Comparison of ENCODE assay signal across 8 cellular contexts in the genomic region with DNA sequence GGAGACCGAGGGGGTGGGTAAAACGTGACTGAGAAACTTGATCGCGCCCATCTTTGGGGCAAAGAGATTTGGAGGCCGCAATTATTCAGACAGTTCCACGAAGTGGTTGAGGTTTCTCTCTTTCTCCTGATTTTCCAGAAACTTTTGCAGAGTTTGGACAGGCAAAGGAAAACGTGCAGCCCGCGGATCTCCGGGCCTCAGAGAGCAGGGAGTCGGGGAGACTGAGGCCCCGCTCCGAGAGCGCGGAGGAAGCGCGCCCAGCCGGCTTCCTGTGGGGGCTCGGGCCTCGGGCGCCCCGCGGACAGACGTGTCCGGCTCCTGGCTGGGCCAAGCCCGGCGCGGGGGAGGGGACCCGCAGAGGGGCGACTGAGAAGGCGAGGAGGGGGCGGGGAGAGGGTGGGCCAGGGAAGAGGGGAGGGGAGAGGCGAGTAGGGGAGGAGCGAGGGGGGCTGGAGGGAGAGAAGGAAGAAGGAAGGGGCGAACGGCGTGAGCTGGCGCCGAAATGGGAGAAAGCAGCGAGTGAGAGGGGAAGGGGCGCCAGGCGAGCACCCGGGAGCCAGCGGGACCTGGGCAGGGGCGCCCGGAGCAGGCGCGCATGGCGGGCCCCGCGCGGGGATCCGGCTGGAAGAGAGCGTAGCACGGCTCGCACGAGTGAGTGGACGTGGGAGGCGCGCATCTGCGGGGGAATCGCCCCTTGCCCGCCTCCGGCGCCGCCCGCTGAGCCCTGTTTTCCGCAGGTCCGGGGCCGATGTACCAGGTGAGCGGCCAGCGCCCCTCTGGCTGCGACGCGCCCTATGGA. TPM values are rescaled to one million over a fixed set of nuclear protein-coding genes. Genes with fewer than 3 reads are reported as not detected.
DNase-seq lines count a peak whose midpoint lies in the region; ATAC-seq and TF ChIP-seq lines count a peak whose summit lies in the region.

A gene with protein sequence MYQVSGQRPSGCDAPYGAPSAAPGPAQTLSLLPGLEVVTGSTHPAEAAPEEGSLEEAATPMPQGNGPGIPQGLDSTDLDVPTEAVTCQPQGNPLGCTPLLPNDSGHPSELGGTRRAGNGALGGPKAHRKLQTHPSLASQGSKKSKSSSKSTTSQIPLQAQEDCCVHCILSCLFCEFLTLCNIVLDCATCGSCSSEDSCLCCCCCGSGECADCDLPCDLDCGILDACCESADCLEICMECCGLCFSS (plus strand): TSS at position 467 of the 799 bp plus-strand sequence. CDS start 282 bp downstream, at position 749.

- CTCF ChIA-PET in WTC11 (lab: Charles Lee), result interaction anchor here (0.6 to 2.9 kb wide), 5 partner anchors 30 to 45 kb away, joined by 3 to 23 read pairs (median 3); no protein-coding TSS in a partner anchor

- ATAC-seq in WTC11, result peak; percentile 45
- peak; percentile 24 for ATAC-seq in left ventricle myocardium superior
- no peak for ATAC-seq in left colon
- no peak for ATAC-seq in HG03025 (IDR thresholded peaks at IDR 0.05; ENCODE audit: low FRiP score, unreplicated experiment)

- DNase-seq in H7, result peak; percentile 94
- DNase-seq in WTC11 (ENCODE audit: low spot score), result peak; percentile 78
- no peak for DNase-seq in left ventricle myocardium superior
- no peak for DNase-seq in pulmonary artery endothelial cell (ENCODE audit: low read depth, low spot score)
- no peak for DNase-seq in left colon
- no peak for DNase-seq in CD1c-positive myeloid dendritic cell (ENCODE audit: extremely low spot score)
- no peak for DNase-seq in cortex of kidney (lab: John Stamatoyannopoulos, UW)

- peak within 1 kb of the TSS; percentile 45; the same call in 1 of the 2 replicates for H3K27ac Mint-ChIP-seq in WTC11

- H3K36me3 ChIP-seq in H7 (replicated peaks; ENCODE audit: control insufficient read depth, insufficient read depth, low read length), result no peaks in the 10 kb centered on the region; the same call in 1 of the 2 replicates

- peaks cover 46% of the 10 kb centered on the region for H3K27me3 Mint-ChIP-seq in WTC11 (ENCODE audit: low read depth)

- peaks cover 63% of the 10 kb centered on the region for H3K4me1 Mint-ChIP-seq in WTC11

- intact Hi-C loops in left ventricle myocardium superior (cut with micrococcal nuclease), result no loop called here
- intact Hi-C loops in left colon (cut with DNase I, micrococcal nuclease), result no loop called here

- TF ChIP-seq CTCF in WTC11 (IDR thresholded peaks at IDR 0.05), result no peak

- H3K4me3 Mint-ChIP-seq in WTC11, result peak within 1 kb of the TSS; percentile 87

- H3K27me3 ChIP-seq in H7 (ENCODE audit: control insufficient read depth, insufficient read depth, low read length), result peaks cover 30% of the 10 kb centered on the region

- peak within 1 kb of the TSS; percentile 98 for H3K4me3 ChIP-seq in H7 (ENCODE audit: insufficient read depth, low read depth, low read length)

- POLR2A ChIA-PET in WTC11 (lab: Charles Lee), result interaction anchor here (0.9 kb wide), 1 partner anchor 44 kb away, joined by 7 read pairs; no protein-coding TSS in a partner anchor

- no peaks in the 10 kb centered on the region for H3K9me3 Mint-ChIP-seq in WTC11

- H3K36me3 Mint-ChIP-seq in WTC11, result peaks cover 16% of the 10 kb centered on the region

TF ChIP-seq in WTC11, 78 proteins besides CTCF, POLR2A, EP300 and RAD21:
- TF ChIP-seq FOXK1 (CRISPR knock-in tag; IDR thresholded peaks at IDR 0.05) (0 out of 2 replicates have a peak, but pooled peaks have one; percentile 45), ZNF423 (CRISPR knock-in tag; IDR thresholded peaks at IDR 0.05) (peak; percentile 71), ZNF671 (CRISPR knock-in tag; IDR thresholded peaks at IDR 0.05) (no peak), SMAD3 (CRISPR knock-in tag; IDR thresholded peaks at IDR 0.05; ENCODE audit: borderline replicate concordance) (no peak), TCF7 (CRISPR knock-in tag; IDR thresholded peaks at IDR 0.05; ENCODE audit: low read depth) (peak; percentile 18; the same call in 1 of the 2 replicates), ZNF232 (CRISPR knock-in tag; IDR thresholded peaks at IDR 0.05) (0 out of 2 replicates have a peak, but pooled peaks have one; percentile 36), RORB (CRISPR knock-in tag; IDR thresholded peaks at IDR 0.05) (no peak)
- TF ChIP-seq, protein P1, sequence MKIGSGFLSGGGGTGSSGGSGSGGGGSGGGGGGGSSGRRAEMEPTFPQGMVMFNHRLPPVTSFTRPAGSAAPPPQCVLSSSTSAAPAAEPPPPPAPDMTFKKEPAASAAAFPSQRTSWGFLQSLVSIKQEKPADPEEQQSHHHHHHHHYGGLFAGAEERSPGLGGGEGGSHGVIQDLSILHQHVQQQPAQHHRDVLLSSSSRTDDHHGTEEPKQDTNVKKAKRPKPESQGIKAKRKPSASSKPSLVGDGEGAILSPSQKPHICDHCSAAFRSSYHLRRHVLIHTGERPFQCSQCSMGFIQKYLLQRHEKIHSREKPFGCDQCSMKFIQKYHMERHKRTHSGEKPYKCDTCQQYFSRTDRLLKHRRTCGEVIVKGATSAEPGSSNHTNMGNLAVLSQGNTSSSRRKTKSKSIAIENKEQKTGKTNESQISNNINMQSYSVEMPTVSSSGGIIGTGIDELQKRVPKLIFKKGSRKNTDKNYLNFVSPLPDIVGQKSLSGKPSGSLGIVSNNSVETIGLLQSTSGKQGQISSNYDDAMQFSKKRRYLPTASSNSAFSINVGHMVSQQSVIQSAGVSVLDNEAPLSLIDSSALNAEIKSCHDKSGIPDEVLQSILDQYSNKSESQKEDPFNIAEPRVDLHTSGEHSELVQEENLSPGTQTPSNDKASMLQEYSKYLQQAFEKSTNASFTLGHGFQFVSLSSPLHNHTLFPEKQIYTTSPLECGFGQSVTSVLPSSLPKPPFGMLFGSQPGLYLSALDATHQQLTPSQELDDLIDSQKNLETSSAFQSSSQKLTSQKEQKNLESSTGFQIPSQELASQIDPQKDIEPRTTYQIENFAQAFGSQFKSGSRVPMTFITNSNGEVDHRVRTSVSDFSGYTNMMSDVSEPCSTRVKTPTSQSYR (CRISPR knock-in tag; IDR thresholded peaks at IDR 0.05), result peak; percentile 83
- TF ChIP-seq, protein P2, sequence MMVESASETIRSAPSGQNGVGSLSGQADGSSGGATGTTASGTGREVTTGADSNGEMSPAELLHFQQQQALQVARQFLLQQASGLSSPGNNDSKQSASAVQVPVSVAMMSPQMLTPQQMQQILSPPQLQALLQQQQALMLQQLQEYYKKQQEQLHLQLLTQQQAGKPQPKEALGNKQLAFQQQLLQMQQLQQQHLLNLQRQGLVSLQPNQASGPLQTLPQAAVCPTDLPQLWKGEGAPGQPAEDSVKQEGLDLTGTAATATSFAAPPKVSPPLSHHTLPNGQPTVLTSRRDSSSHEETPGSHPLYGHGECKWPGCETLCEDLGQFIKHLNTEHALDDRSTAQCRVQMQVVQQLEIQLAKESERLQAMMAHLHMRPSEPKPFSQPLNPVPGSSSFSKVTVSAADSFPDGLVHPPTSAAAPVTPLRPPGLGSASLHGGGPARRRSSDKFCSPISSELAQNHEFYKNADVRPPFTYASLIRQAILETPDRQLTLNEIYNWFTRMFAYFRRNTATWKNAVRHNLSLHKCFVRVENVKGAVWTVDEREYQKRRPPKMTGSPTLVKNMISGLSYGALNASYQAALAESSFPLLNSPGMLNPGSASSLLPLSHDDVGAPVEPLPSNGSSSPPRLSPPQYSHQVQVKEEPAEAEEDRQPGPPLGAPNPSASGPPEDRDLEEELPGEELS (CRISPR knock-in tag; IDR thresholded peaks at IDR 0.05), result peak; percentile 65; the same call in 1 of the 2 replicates

RNA-seq across cellular contexts. Expression of the gene that starts here (rescaled TPM):
- total RNA-seq in H7 (2014; rRNA removed; shearing (Covaris generic)), result 205 and 262 TPM in 2 replicates
- 63.2 to 86.2 TPM (median 74.6 TPM) in 3 replicates for total RNA-seq in WTC11 (2021)
- total RNA-seq in left ventricle myocardium superior, result 1.3 TPM
- total RNA-seq in pulmonary artery endothelial cell, result 18.7 and 26.8 TPM in 2 replicates
- total RNA-seq in left colon, result 1 to 10 TPM; 1.1 to 1.6 TPM

Comparison
In these comparisons a context has a peak if more than half of its experiments do, and no peak if none do; other contexts are left out.
1. DNase-seq: peak in H7 (single experiment) and WTC11 (single experiment); none in left ventricle myocardium superior (single experiment), pulmonary artery endothelial cell (single experiment), left colon (0 of 2), CD1c-positive myeloid dendritic cell (single experiment) and cortex of kidney (single experiment).
2. ATAC-seq: peak in WTC11 (single experiment) and left ventricle myocardium superior (single experiment); none in left colon (single experiment) and HG03025 (single experiment).